24 cellular contexts compared by ENCODE assay signal in genomic region chr1:164841723-164842465, GRCh38.
DNase-seq lines count a peak whose midpoint lies in the region; ATAC-seq, FAIRE-seq and TF ChIP-seq lines count a peak whose summit lies in the region.
"Had no signal": no experiment of that assay in that cellular context is flagged by ENCODE, and none has a peak within 500 bp of the region (broad histone marks: within the 10 kb centered on the region; RNA-seq: fewer than 3 reads in every experiment).

No MANE protein-coding gene starts in this region.

- H3K27me3 ChIP-seq in HepG2 (ENCODE audit: control insufficient read depth in 1 of 2, insufficient read depth in 2 of 2, low read length in 2 of 2) = no peaks in the 10 kb centered on the region
- no peaks in the 10 kb centered on the region for H3K27me3 ChIP-seq in right lobe of liver
- no peaks in the 10 kb centered on the region for H3K27me3 ChIP-seq in neural cell (ENCODE audit: insufficient read depth, low read depth, low read length)
- no peaks in the 10 kb centered on the region for H3K27me3 ChIP-seq in thyroid gland
- H3K27me3 ChIP-seq: BLaER1 treated with 17β-estradiol and CSF1 and Interleukin-3, amounts not matched to agents 10 nM and 100 nM; Peyer's patch had no signal

- H3K36me3 ChIP-seq in HepG2 (replicated peaks in 1 of 2; ENCODE audit: control insufficient read depth in 1 of 2, insufficient read depth in 2 of 2, low read length in 2 of 2) (no peaks in the 10 kb centered on the region), right lobe of liver (no peaks in the 10 kb centered on the region), neural cell (ENCODE audit: insufficient read depth, low read length) (peaks cover 9% of the 10 kb centered on the region), thyroid gland (peaks cover 0 to 5% of the 10 kb centered on the region in 2 donors), mucosa of descending colon (ENCODE audit: low read depth) (no peaks in the 10 kb centered on the region)

- WGBS in HepG2 (ENCODE audit: low lambda C conversion rate) = 27% methylated on average over 10 of the region's 14 CpGs
- WGBS in right lobe of liver (ENCODE audit: insufficient coverage, low coverage, low lambda C conversion rate, missing lambda C conversion rate) = 87% methylated on average over 8 of the region's 14 CpGs
- WGBS in thyroid gland, 2 donors = 88 to 91% methylated on average over 14 of the region's 14 CpGs

- H3K4me1 ChIP-seq in HepG2 (ENCODE audit: insufficient read depth, low read length) (no peaks in the 10 kb centered on the region), right lobe of liver (no peaks in the 10 kb centered on the region), thyroid gland (no peaks in the 10 kb centered on the region), mucosa of descending colon (ENCODE audit: low read depth) (no peaks in the 10 kb centered on the region)
- H3K4me1 ChIP-seq: BLaER1 treated with 17β-estradiol and CSF1 and Interleukin-3, amounts not matched to agents 10 nM and 100 nM; Peyer's patch had no signal

- H2AFZ ChIP-seq in HepG2 (ENCODE audit: low read length) (no peak overlapping the region), neural cell (ENCODE audit: low read depth, low read length) (no peak overlapping the region)

- intact Hi-C loops in HepG2 (cut with micrococcal nuclease; ENCODE audit: unreplicated experiment) = no loop called here
- intact Hi-C loops in right lobe of liver (cut with DNase I) = no loop called here
- intact Hi-C loops in head of caudate nucleus (cut with DNase I) = no loop called here
- intact Hi-C loops in thyroid gland (cut with DNase I) = no loop called here
- intact Hi-C loops in mucosa of descending colon (cut with DNase I, micrococcal nuclease) = no loop called here

- in situ Hi-C loops in HepG2 (cut with HindIII; ENCODE audit: extremely low pct_ligation_motif_present, low pct_unique_long_range_greater_than_20kb) = no loop called here

- ATAC-seq in HepG2 = no peak
- ATAC-seq in right lobe of liver = no peak
- ATAC-seq in mucosa of descending colon = no peak
- ATAC-seq: CD8-positive, alpha-beta T cell had no signal

- no peak for TF ChIP-seq POLR2A in HepG2 (IDR thresholded peaks at IDR 0.05; ENCODE audit: insufficient read depth in 1 of 2, low read depth in 2 of 2, low read length in 2 of 2)
- no peak for TF ChIP-seq POLR2A in right lobe of liver (IDR thresholded peaks at IDR 0.05)
- TF ChIP-seq POLR2A in thyroid gland (IDR thresholded peaks at IDR 0.05) = no peak

- no peaks in the 10 kb centered on the region for H3K9me2 ChIP-seq in neural cell (ENCODE audit: insufficient read depth, low read length)

- TF ChIP-seq CTCF in HepG2 (CRISPR knock-in tag; IDR thresholded peaks at IDR 0.05) (no peak), right lobe of liver (IDR thresholded peaks at IDR 0.05) (no peak), neural cell (IDR thresholded peaks at IDR 0.05; ENCODE audit: poor library complexity, severe bottlenecking) (no peak), thyroid gland (IDR thresholded peaks at IDR 0.05) (no peak), mucosa of descending colon (IDR thresholded peaks at IDR 0.05) (no peak)

- POLR2A ChIA-PET in HepG2 (lab: Yijun Ruan, JAX) = no interaction called here

- H3K27ac ChIP-seq in HepG2 (ENCODE audit: extremely low read length, insufficient read depth, low read length) (no peak overlapping the region), right lobe of liver (no peak overlapping the region), neural cell (ENCODE audit: low read length) (peak overlapping the region; percentile 33), thyroid gland (no peak overlapping the region)
- H3K27ac ChIP-seq: BLaER1 treated with 17β-estradiol and CSF1 and Interleukin-3, amounts not matched to agents 10 nM and 100 nM; Peyer's patch had no signal

- TF ChIP-seq RAD21 in HepG2 (CRISPR knock-in tag; IDR thresholded peaks at IDR 0.05) = no peak
- no peak for TF ChIP-seq RAD21 in neural cell (conservative IDR thresholded peaks at IDR 0.05)

- no TSS peak for BruUV-seq in HepG2 (replicated peaks; lab: Mats Ljungman, UMichigan)

- no peak overlapping the region for H3K9ac ChIP-seq in HepG2 (ENCODE audit: insufficient read depth, low read depth, low read length)
- H3K9ac ChIP-seq in neural cell (ENCODE audit: low read length) = no peak overlapping the region
- H3K9ac ChIP-seq: BLaER1 treated with 17β-estradiol and CSF1 and Interleukin-3, amounts not matched to agents 10 nM and 100 nM had no signal

- H3F3A ChIP-seq in neural cell (ENCODE audit: insufficient read depth, low read length, poor library complexity, severe bottlenecking) = peaks cover 9% of the 10 kb centered on the region

- H4K20me1 ChIP-seq in HepG2 (ENCODE audit: insufficient read depth, low read length) = no peaks in the 10 kb centered on the region
- no peaks in the 10 kb centered on the region for H4K20me1 ChIP-seq in neural cell (ENCODE audit: insufficient read depth)

- H3K79me2 ChIP-seq in HepG2 (ENCODE audit: insufficient read depth, low read length) = no peaks in the 10 kb centered on the region
- peaks cover 12% of the 10 kb centered on the region for H3K79me2 ChIP-seq in neural cell (replicated peaks; ENCODE audit: insufficient read depth, low read length)

- H3K4me3 ChIP-seq in HepG2 (replicated peaks in 1 of 3; ENCODE audit: insufficient read depth in 1 of 3, low read depth in 2 of 3, low read length in 3 of 3) = no peak overlapping the region
- no peak overlapping the region for H3K4me3 ChIP-seq in right lobe of liver
- H3K4me3 ChIP-seq in neural cell (ENCODE audit: low read length) = no peak overlapping the region
- H3K4me3 ChIP-seq in thyroid gland (replicated peaks in 1 of 3) = no peak overlapping the region
- H3K4me3 ChIP-seq in mucosa of descending colon = no peak overlapping the region
- H3K4me3 ChIP-seq: BLaER1 treated with 17β-estradiol and CSF1 and Interleukin-3, amounts not matched to agents 10 nM and 100 nM; Peyer's patch had no signal

- DNase-seq in HepG2 (ENCODE audit: low spot score) (no peak), right lobe of liver (no peak), head of caudate nucleus (peak in 38 of 42 donors; percentile 6 to 60 (median 19)), AML-193 (lab: John Stamatoyannopoulos, UW) (no peak), thyroid gland (no peak), mucosa of descending colon (no peak), NCI-H748 (lab: John Stamatoyannopoulos, UW; ENCODE audit: unreplicated experiment) (no peak)
- DNase-seq: Calu3; CD8-positive, alpha-beta T cell; GF-D8; HCEC 1CT; MM.1S; NCI-H1092; NCI-H1436 treated with DMSO at 0.1 percent for 48 hours; NCI-H2029; NCI-H2171 treated with DMSO at 0.1 percent for 48 hours; NCI-H446 treated with DMSO at 0.1 percent for 48 hours; NCI-H69; NK-92 treated with Interleukin-12 subunit alpha and Interleukin-12 subunit beta, amount 100 ng/mL, for 24 hours; Peyer's patch had no signal

- CTCF ChIA-PET in HepG2 (lab: Yijun Ruan, JAX; ENCODE audit: low intra/inter-chr PET ratio, low total read pairs) = no interaction called here

- TF ChIP-seq EP300 in HepG2 (IDR thresholded peaks at IDR 0.05; ENCODE audit: low read depth in 2 of 2, low read length in 2 of 2) (no peak), HepG2 (CRISPR knock-in tag; IDR thresholded peaks at IDR 0.05; ENCODE audit: borderline replicate concordance) (no peak), neural cell (conservative IDR thresholded peaks at IDR 0.05; ENCODE audit: poor library complexity, severe bottlenecking) (no peak)

- FAIRE-seq in HepG2 (lab: Jason Lieb, UNC) = no peak
- FAIRE-seq: A204.1, HTR-8/SVneo had no signal

- H3K4me2 ChIP-seq in HepG2 (ENCODE audit: low read depth, low read length) (no peak overlapping the region), neural cell (ENCODE audit: low read length) (no peak overlapping the region)
- H3K4me2 ChIP-seq: BLaER1 treated with 17β-estradiol and CSF1 and Interleukin-3, amounts not matched to agents 10 nM and 100 nM had no signal

- H3K9me3 ChIP-seq in HepG2 (ENCODE audit: low read length) (no peaks in the 10 kb centered on the region), right lobe of liver (no peaks in the 10 kb centered on the region), neural cell (ENCODE audit: low read length) (no peaks in the 10 kb centered on the region), thyroid gland (no peaks in the 10 kb centered on the region), mucosa of descending colon (no peaks in the 10 kb centered on the region)
- H3K9me3 ChIP-seq: BLaER1 treated with 17β-estradiol and CSF1 and Interleukin-3, amounts not matched to agents 10 nM and 100 nM; Peyer's patch had no signal

TF ChIP-seq in HepG2, 621 proteins besides CTCF, POLR2A, EP300 and RAD21 (continues in another document):
- TF ChIP-seq NFKBIZ (CRISPR knock-in tag; IDR thresholded peaks at IDR 0.05) = no peak

TF ChIP-seq in neural cell, 6 proteins besides CTCF, POLR2A, EP300 and RAD21:
- TF ChIP-seq REST (IDR thresholded peaks at IDR 0.05; ENCODE audit: borderline replicate concordance) (no peak), TAF1 (IDR thresholded peaks at IDR 0.05; ENCODE audit: low read depth) (peak; percentile 42), SMC3 (conservative IDR thresholded peaks at IDR 0.05; ENCODE audit: poor library complexity) (no peak), EZH2 (IDR thresholded peaks at IDR 0.05; ENCODE audit: borderline replicate concordance, insufficient read depth, low read length, poor library complexity, severe bottlenecking) (no peak), POLR2AphosphoS5 (IDR thresholded peaks at IDR 0.05) (no peak)

Comparison
In these comparisons a context has a peak if more than half of its experiments do, and no peak if none do; other contexts are left out.
1. DNase-seq: peak in head of caudate nucleus (38 of 42); none in HepG2 (single experiment), right lobe of liver (0 of 3), AML-193 (0 of 2), thyroid gland (0 of 2), mucosa of descending colon (0 of 3) and NCI-H748 (single experiment).